Comparison of ENCODE assay signal across 2 cellular contexts in the genomic region with DNA sequence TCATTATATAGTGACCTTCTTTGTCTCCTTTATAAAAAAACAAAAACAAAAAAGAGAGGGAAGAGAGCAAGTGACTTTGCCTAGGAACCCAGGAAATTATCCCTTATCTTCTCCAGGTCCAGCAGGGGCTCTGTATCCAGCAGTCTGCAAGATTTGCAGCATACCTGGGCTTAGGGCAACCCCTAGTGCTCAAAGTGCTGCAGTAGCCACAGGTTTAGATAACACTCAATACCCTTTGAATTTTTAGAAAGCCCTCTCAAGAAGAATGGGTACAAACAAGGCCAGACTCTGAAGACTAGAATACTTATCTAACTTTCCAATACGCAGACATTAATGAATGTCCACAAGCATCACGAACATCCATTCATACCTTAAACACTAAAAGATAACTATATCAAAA.
TF ChIP-seq lines count a peak whose summit lies in the region.

No MANE protein-coding gene starts in this region.

TF ChIP-seq in GM12878, 131 proteins besides CTCF, POLR2A, EP300 and RAD21:
- TF ChIP-seq, protein P1, sequence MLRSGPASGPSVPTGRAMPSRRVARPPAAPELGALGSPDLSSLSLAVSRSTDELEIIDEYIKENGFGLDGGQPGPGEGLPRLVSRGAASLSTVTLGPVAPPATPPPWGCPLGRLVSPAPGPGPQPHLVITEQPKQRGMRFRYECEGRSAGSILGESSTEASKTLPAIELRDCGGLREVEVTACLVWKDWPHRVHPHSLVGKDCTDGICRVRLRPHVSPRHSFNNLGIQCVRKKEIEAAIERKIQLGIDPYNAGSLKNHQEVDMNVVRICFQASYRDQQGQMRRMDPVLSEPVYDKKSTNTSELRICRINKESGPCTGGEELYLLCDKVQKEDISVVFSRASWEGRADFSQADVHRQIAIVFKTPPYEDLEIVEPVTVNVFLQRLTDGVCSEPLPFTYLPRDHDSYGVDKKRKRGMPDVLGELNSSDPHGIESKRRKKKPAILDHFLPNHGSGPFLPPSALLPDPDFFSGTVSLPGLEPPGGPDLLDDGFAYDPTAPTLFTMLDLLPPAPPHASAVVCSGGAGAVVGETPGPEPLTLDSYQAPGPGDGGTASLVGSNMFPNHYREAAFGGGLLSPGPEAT (IDR thresholded peaks at IDR 0.05; ENCODE audit: low read depth): no peak
- no peak for TF ChIP-seq SUPT20H (IDR thresholded peaks at IDR 0.05; ENCODE audit: borderline replicate concordance, control insufficient read depth, low read depth, low read length)
- TF ChIP-seq, protein P2, sequence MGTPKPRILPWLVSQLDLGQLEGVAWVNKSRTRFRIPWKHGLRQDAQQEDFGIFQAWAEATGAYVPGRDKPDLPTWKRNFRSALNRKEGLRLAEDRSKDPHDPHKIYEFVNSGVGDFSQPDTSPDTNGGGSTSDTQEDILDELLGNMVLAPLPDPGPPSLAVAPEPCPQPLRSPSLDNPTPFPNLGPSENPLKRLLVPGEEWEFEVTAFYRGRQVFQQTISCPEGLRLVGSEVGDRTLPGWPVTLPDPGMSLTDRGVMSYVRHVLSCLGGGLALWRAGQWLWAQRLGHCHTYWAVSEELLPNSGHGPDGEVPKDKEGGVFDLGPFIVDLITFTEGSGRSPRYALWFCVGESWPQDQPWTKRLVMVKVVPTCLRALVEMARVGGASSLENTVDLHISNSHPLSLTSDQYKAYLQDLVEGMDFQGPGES (IDR thresholded peaks at IDR 0.05): no peak
- no peak for TF ChIP-seq CBX5 (IDR thresholded peaks at IDR 0.05; ENCODE audit: low read depth)
- no peak for TF ChIP-seq FOS (IDR thresholded peaks at IDR 0.05; ENCODE audit: borderline replicate concordance, extremely low read depth, insufficient read length)
- no peak for TF ChIP-seq RELA (IDR thresholded peaks at IDR 0.05; ENCODE audit: borderline replicate concordance, partially characterized antibody)
- TF ChIP-seq, protein P3, sequence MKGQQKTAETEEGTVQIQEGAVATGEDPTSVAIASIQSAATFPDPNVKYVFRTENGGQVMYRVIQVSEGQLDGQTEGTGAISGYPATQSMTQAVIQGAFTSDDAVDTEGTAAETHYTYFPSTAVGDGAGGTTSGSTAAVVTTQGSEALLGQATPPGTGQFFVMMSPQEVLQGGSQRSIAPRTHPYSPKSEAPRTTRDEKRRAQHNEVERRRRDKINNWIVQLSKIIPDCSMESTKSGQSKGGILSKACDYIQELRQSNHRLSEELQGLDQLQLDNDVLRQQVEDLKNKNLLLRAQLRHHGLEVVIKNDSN (IDR thresholded peaks at IDR 0.05; ENCODE audit: borderline replicate concordance, extremely low read length, insufficient read depth, low read depth, low read length): no peak
- no peak for TF ChIP-seq SREBF1 (IDR thresholded peaks at IDR 0.05; ENCODE audit: low read length)
- no peak for TF ChIP-seq KLF5 (IDR thresholded peaks at IDR 0.05; ENCODE audit: partially characterized antibody)
- no peak for TF ChIP-seq HDAC2 (IDR thresholded peaks at IDR 0.05)
- TF ChIP-seq ZNF207 (IDR thresholded peaks at IDR 0.05; ENCODE audit: borderline replicate concordance): no peak
- no peak for TF ChIP-seq POU2F2 (IDR thresholded peaks at IDR 0.05; ENCODE audit: borderline replicate concordance, low read depth, low read length)
- TF ChIP-seq, protein P4, sequence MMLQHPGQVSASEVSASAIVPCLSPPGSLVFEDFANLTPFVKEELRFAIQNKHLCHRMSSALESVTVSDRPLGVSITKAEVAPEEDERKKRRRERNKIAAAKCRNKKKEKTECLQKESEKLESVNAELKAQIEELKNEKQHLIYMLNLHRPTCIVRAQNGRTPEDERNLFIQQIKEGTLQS (IDR thresholded peaks at IDR 0.05; ENCODE audit: borderline replicate concordance, extremely low read depth, low read depth, low read length): no peak
- no peak for TF ChIP-seq TCF3 (IDR thresholded peaks at IDR 0.05; ENCODE audit: borderline replicate concordance, insufficient read depth, low read depth, low read length)
- no peak for TF ChIP-seq CEBPB (IDR thresholded peaks at IDR 0.05; ENCODE audit: borderline replicate concordance in 1 of 2, low read depth in 2 of 2, low read length in 2 of 2)

TF ChIP-seq in HepG2, 621 proteins besides CTCF, POLR2A, EP300 and RAD21:
- TF ChIP-seq STAG1 (CRISPR knock-in tag; IDR thresholded peaks at IDR 0.05) (peak; percentile 63), ARNT (IDR thresholded peaks at IDR 0.05) (no peak)
